In the genomic region with DNA sequence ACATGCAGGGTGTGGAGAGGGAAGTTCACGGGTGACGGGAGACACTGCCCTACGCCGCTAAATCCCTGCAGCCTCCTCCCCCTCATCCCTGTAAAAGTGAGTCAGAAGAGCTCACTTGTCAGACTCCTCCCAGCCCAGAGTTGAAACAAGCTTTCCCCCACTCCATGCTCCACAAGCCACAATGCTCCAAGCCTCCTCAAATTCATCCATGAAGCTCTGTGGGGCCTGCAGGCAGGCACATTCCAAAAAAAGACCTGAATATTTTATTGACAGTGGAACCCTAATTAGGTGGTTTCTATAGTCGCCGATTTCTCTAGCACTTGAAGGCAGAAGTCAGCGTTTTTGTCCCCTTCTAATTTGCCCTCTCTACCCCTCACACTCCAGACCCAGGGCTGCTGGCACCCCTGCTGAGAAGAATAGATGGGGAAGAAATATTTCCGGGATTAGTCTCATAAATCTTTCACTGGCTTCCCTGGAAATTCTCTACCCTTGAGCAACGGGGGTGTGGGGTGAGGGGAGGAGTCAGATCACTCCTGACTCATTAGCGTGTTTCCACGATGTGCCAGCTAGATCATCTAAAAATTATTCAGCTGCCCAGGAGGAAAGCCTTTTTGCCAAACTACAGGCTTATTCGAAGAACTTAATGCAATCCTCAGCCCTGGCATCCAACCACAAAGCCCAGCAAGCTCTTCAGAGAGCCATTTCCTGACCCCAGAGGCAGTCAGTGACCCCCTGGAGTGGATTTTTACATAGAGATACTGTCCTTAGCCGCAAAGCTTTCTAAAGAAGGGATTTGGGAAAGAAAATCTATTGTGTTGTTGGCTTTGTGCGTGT, we compare ENCODE assay signal across 9 cellular contexts.
A peak's percentile ranks its signal among the peaks of the same experiment; 100 is the strongest.
DNase-seq lines count a peak whose midpoint lies in the region; ATAC-seq and TF ChIP-seq lines count a peak whose summit lies in the region.
"Had no signal": no experiment of that assay in that cellular context is flagged by ENCODE, and none has a peak within 500 bp of the region (broad histone marks: within the 10 kb centered on the region; RNA-seq: fewer than 3 reads in every experiment).

No MANE protein-coding gene starts in this region.

- no peak overlapping the region for H2BK12ac ChIP-seq in H9 (ENCODE audit: insufficient read length, low read depth, low read length)

- no peak overlapping the region for H3K4me3 ChIP-seq in OCI-LY3 (ENCODE audit: low read length)
- H3K4me3 ChIP-seq in fibroblast of lung (replicated peaks in 1 of 4; ENCODE audit: control extremely low read depth in 1 of 4, insufficient read depth in 1 of 4, low read depth in 3 of 4, low read length in 4 of 4) = peak overlapping the region in 3 of 4 experiments; percentile 8 to 18 (median 8)

- H3K4me2 ChIP-seq in H9 (ENCODE audit: insufficient read depth, insufficient read length, low read length) = peak overlapping the region; percentile 30
- H3K4me2 ChIP-seq in OCI-LY3 (ENCODE audit: low read length) = peak overlapping the region; percentile 20
- H3K4me2 ChIP-seq in fibroblast of lung (ENCODE audit: extremely low read depth, insufficient read depth, low read length) = peak overlapping the region; percentile 84

- no CpG with 5 or more reads among the region's 14 CpGs for WGBS in H9 (ENCODE audit: extremely low coverage, insufficient read length, low lambda C conversion rate)

- H3K4me1 Mint-ChIP-seq in H9 = peaks cover 43 to 48% of the 10 kb centered on the region in 2 experiments
- H3K4me1 Mint-ChIP-seq: activated naive CD8-positive, alpha-beta T cell treated with anti-CD3 and anti-CD28 coated beads for 36 hours had no signal

- H2AFZ ChIP-seq in H9 (ENCODE audit: low read length) (no peak overlapping the region), OCI-LY3 (ENCODE audit: low read depth, low read length) (no peak overlapping the region; the same call in 1 of the 2 replicates), fibroblast of lung (ENCODE audit: low read length) (peak overlapping the region; percentile 45)

- H3K9me3 Mint-ChIP-seq in H9 = no peaks in the 10 kb centered on the region; a peak in 1 of 5 replicates
- H3K9me3 Mint-ChIP-seq: activated naive CD8-positive, alpha-beta T cell treated with anti-CD3 and anti-CD28 coated beads for 36 hours had no signal

- no peak overlapping the region for H2BK5ac ChIP-seq in H9 (ENCODE audit: insufficient read length, low read length)

- ATAC-seq in HG02884 (IDR thresholded peaks at IDR 0.05; ENCODE audit: unreplicated experiment) (no peak), HG03196 (IDR thresholded peaks at IDR 0.05; ENCODE audit: unreplicated experiment) (no peak), GM18909 (IDR thresholded peaks at IDR 0.05; ENCODE audit: poor library complexity, unreplicated experiment) (no peak)

- H3K27ac ChIP-seq in H9 (ENCODE audit: insufficient read length, low read depth, low read length) (peak overlapping the region; percentile 47), OCI-LY3 (ENCODE audit: low read length) (no peak overlapping the region), fibroblast of lung (ENCODE audit: insufficient read depth, low read length) (peak overlapping the region; percentile 82)

- H3K36me3 ChIP-seq in OCI-LY3 (replicated peaks; ENCODE audit: low read depth, low read length) = no peaks in the 10 kb centered on the region
- no peaks in the 10 kb centered on the region for H3K36me3 ChIP-seq in fibroblast of lung (ENCODE audit: control insufficient read depth, insufficient read depth, low read length)

- no peak overlapping the region for H4K91ac ChIP-seq in H9 (ENCODE audit: insufficient read length, low read depth, low read length)

- H3K23me2 ChIP-seq in H9 (ENCODE audit: insufficient read length, low read depth, low read length, poor library complexity, severe bottlenecking) = peaks cover 5% of the 10 kb centered on the region

- peak overlapping the region; percentile 48 to 60 for H3K4me3 Mint-ChIP-seq in H9
- H3K4me3 Mint-ChIP-seq: activated naive CD8-positive, alpha-beta T cell treated with anti-CD3 and anti-CD28 coated beads for 36 hours had no signal

- H4K20me1 ChIP-seq in H9 (ENCODE audit: control insufficient read depth, insufficient read depth, insufficient read length) (no peaks in the 10 kb centered on the region), OCI-LY3 (ENCODE audit: insufficient read depth, low read length) (no peaks in the 10 kb centered on the region), fibroblast of lung (ENCODE audit: control insufficient read depth, extremely low read depth, insufficient read depth, low read length) (no peaks in the 10 kb centered on the region)

- no peak overlapping the region for H3K56ac ChIP-seq in H9 (ENCODE audit: insufficient read length, low read depth, low read length)

- H2BK20ac ChIP-seq in H9 (ENCODE audit: low read depth, low read length, poor library complexity, severe bottlenecking) = no peak overlapping the region

- H3K4ac ChIP-seq in H9 (ENCODE audit: low read depth, low read length) = no peak overlapping the region

- H3K27me3 ChIP-seq in H9 (ENCODE audit: insufficient read depth, low read length) (no peaks in the 10 kb centered on the region), OCI-LY3 (ENCODE audit: low read depth, low read length) (no peaks in the 10 kb centered on the region), fibroblast of lung (ENCODE audit: control insufficient read depth, insufficient read depth, low read length) (no peaks in the 10 kb centered on the region)

- H2AK5ac ChIP-seq in H9 (ENCODE audit: insufficient read length, low read length) = no peak overlapping the region

- H4K5ac ChIP-seq in H9 (ENCODE audit: insufficient read length, low read depth, low read length) = no peak overlapping the region

- no peak overlapping the region for H4K8ac ChIP-seq in H9 (replicated peaks; ENCODE audit: insufficient read length, low read depth, low read length)

- no peak for TF ChIP-seq CTCF in H9 (conservative IDR thresholded peaks at IDR 0.05)
- no peak for TF ChIP-seq CTCF in OCI-LY3 (IDR thresholded peaks at IDR 0.05; ENCODE audit: low read depth, low read length)
- TF ChIP-seq CTCF in fibroblast of lung (conservative IDR thresholded peaks at IDR 0.05 in 1 of 2, IDR thresholded peaks at IDR 0.05 in 1 of 2; ENCODE audit: low read depth in 1 of 2, low read length in 2 of 2) = no peak

- no peak overlapping the region for H3K14ac ChIP-seq in H9 (ENCODE audit: insufficient read depth, low read length)

- H2BK120ac ChIP-seq in H9 (ENCODE audit: low read depth, low read length, poor library complexity, severe bottlenecking) = no peak overlapping the region

- peak overlapping the region; percentile 80 to 96 (median 92) for H3K27ac Mint-ChIP-seq in H9
- H3K27ac Mint-ChIP-seq: activated naive CD8-positive, alpha-beta T cell treated with anti-CD3 and anti-CD28 coated beads for 36 hours had no signal

- H3K9ac ChIP-seq in H9 (ENCODE audit: extremely low read depth, insufficient read length, low read length) (no peak overlapping the region), OCI-LY3 (ENCODE audit: low read length) (no peak overlapping the region), fibroblast of lung (ENCODE audit: insufficient read depth, low read length) (no peak overlapping the region)

- H3K4me1 ChIP-seq in H9 (ENCODE audit: insufficient read depth, low read length) (peaks cover 17% of the 10 kb centered on the region), OCI-LY3 (ENCODE audit: low read length) (no peaks in the 10 kb centered on the region), fibroblast of lung (ENCODE audit: control insufficient read depth, extremely low read depth, insufficient read depth, low read length) (peaks cover 10% of the 10 kb centered on the region)

- DNase-seq in H9 (peak; percentile 63), fibroblast of lung (ENCODE audit: low read depth in 2 of 2) (peak; percentile 70 to 97), putamen (ENCODE audit: low spot score) (peak; percentile 33)
- DNase-seq in activated effector memory CD4-positive, alpha-beta T cell treated with anti-CD3 and anti-CD28 coated beads, Interleukin-2, amount 50 U/mL, for 16 hours = no peak
- DNase-seq: activated naive CD8-positive, alpha-beta T cell treated with anti-CD3 and anti-CD28 coated beads for 36 hours had no signal

- H3K27me3 Mint-ChIP-seq in H9 (ENCODE audit: low read depth) = peaks cover 3% of the 10 kb centered on the region

- H2BK15ac ChIP-seq in H9 (ENCODE audit: low read depth, low read length) = no peak overlapping the region

- H3T11ph ChIP-seq in H9 (ENCODE audit: low read length) = no peak overlapping the region

- no peaks in the 10 kb centered on the region for H3K9me3 ChIP-seq in H9 (ENCODE audit: control insufficient read depth, low read depth, low read length)
- no peaks in the 10 kb centered on the region for H3K9me3 ChIP-seq in OCI-LY3 (ENCODE audit: insufficient read depth, low read length)
- no peaks in the 10 kb centered on the region for H3K9me3 ChIP-seq in fibroblast of lung (ENCODE audit: control insufficient read depth, insufficient read depth, low read depth, low read length)

- H3K79me2 ChIP-seq in H9 (ENCODE audit: insufficient read depth, low read length) (no peaks in the 10 kb centered on the region), OCI-LY3 (ENCODE audit: low read length) (no peaks in the 10 kb centered on the region), fibroblast of lung (ENCODE audit: control insufficient read depth, insufficient read depth, low read length) (no peaks in the 10 kb centered on the region)

- no peak overlapping the region for H3K18ac ChIP-seq in H9 (ENCODE audit: insufficient read length, low read depth, low read length)

- no peaks in the 10 kb centered on the region for H3K36me3 Mint-ChIP-seq in H9 (ENCODE audit: insufficient read depth in 1 of 3, low read depth in 3 of 3)
- H3K36me3 Mint-ChIP-seq: activated naive CD8-positive, alpha-beta T cell treated with anti-CD3 and anti-CD28 coated beads for 36 hours had no signal

- H3K79me1 ChIP-seq in H9 (ENCODE audit: insufficient read depth, low read depth, low read length, poor library complexity, severe bottlenecking) = no peaks in the 10 kb centered on the region

- H3K23ac ChIP-seq in H9 (ENCODE audit: insufficient read length, low read depth, low read length) = no peak overlapping the region

Comparison
In these comparisons a context has a peak if more than half of its experiments do, and no peak if none do; other contexts are left out.
1. H3K4me2 ChIP-seq: peak in every context shown above with its lines; median percentile 84 in fibroblast of lung; 30 in H9; 20 in OCI-LY3.